Comparison of ENCODE assay signal across 1 cellular context in the genomic region with DNA sequence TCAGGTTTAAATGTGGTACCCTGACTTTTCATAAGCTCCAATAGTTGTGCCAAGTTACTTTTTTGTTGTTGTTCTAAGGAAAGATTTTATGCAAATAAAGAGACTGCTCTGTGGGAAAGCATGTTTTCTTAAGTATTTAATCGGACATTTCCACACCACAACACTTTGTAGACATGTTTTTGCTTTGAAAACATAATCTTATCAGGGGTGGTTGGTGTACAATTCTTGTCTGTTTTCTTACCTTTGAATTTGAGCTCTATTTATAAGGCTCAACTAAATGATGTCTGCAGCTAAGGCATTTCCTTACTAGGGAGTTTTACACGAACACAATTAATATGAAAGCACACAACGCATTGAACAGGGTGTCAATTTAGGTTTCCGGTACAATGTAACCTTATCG.
TF ChIP-seq lines count a peak whose summit lies in the region.

No MANE protein-coding gene starts in this region.

TF ChIP-seq in HCT116, 20 proteins besides CTCF, POLR2A, EP300 and RAD21 (continued from another document):
- TF ChIP-seq TCF7L2 (IDR thresholded peaks at IDR 0.05; ENCODE audit: borderline replicate concordance, extremely low read depth, insufficient read depth, insufficient read length) (no peak), ZNF274 (IDR thresholded peaks at IDR 0.05; ENCODE audit: low read depth, low read length) (no peak)
TF ChIP-seq in HCT116: peak in this region for 0.
